Comparison of ENCODE assay signal across 8 cellular contexts in the genomic region with DNA sequence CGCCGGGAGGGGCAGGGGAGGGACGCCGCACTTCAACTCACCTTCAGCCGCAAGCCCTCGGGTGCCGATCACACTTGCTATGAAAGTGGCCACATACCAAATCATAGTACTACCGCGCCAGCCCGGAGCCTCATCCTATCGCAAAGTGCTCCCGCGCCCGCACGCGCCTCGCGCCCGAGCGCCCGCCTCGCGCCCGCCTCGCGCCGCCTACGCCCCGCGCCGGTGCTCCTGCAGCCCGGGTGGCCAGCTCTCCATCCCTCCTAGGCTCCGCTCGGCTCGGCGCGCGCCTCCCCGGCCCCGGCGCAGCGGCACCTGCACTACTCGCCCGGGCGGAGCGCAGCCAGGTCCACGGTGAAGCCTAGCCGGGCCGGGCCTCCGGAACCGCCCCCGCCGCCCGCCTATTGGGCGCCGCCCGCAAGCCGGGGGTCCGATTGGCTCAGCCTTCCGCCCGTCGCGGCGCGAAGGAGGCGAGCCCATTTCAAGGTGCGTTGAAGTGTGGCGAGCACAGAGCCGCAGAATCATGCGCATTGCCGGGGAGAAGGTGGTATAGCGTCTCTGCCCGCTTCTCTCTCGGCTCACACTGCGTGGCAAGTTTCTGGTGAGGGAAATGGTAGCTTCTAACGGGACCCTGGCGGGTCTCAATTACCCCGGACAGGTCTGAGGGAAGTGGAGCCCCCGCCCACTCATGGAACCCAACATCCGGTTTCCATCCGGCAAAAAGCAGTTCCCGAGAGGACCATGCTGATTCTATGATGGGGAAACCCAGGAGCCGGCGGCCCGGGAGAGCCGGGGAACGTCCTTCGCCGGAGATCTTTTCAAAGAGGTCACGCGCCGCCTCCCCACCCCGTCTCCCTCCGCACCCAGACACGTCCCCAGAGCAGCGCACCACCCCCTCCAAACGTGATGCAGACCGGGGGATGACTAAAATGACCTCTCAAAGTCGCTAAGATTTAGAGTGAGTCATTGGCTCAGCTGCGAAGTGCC.
A peak's percentile ranks its signal among the peaks of the same experiment; 100 is the strongest.
DNase-seq lines count a peak whose midpoint lies in the region; ATAC-seq and TF ChIP-seq lines count a peak whose summit lies in the region.

A gene with protein sequence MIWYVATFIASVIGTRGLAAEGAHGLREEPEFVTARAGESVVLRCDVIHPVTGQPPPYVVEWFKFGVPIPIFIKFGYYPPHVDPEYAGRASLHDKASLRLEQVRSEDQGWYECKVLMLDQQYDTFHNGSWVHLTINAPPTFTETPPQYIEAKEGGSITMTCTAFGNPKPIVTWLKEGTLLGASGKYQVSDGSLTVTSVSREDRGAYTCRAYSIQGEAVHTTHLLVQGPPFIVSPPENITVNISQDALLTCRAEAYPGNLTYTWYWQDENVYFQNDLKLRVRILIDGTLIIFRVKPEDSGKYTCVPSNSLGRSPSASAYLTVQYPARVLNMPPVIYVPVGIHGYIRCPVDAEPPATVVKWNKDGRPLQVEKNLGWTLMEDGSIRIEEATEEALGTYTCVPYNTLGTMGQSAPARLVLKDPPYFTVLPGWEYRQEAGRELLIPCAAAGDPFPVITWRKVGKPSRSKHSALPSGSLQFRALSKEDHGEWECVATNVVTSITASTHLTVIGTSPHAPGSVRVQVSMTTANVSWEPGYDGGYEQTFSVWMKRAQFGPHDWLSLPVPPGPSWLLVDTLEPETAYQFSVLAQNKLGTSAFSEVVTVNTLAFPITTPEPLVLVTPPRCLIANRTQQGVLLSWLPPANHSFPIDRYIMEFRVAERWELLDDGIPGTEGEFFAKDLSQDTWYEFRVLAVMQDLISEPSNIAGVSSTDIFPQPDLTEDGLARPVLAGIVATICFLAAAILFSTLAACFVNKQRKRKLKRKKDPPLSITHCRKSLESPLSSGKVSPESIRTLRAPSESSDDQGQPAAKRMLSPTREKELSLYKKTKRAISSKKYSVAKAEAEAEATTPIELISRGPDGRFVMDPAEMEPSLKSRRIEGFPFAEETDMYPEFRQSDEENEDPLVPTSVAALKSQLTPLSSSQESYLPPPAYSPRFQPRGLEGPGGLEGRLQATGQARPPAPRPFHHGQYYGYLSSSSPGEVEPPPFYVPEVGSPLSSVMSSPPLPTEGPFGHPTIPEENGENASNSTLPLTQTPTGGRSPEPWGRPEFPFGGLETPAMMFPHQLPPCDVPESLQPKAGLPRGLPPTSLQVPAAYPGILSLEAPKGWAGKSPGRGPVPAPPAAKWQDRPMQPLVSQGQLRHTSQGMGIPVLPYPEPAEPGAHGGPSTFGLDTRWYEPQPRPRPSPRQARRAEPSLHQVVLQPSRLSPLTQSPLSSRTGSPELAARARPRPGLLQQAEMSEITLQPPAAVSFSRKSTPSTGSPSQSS (N-terminal part only) (minus strand): TSS at position 319 of the 984 bp plus-strand sequence. CDS start 214 bp downstream, at position 105.

- peaks cover 42% of the 10 kb centered on the region for H3K27me3 ChIP-seq in mucosa of stomach (ENCODE audit: control insufficient read depth, insufficient read depth, low read length)

- ATAC-seq in GM18909 (IDR thresholded peaks at IDR 0.05; ENCODE audit: poor library complexity, unreplicated experiment) (peak; percentile 99), HG03159 (IDR thresholded peaks at IDR 0.05; ENCODE audit: unreplicated experiment) (peak; percentile 99)

- H3K4me3 ChIP-seq in mucosa of stomach (ENCODE audit: low read length): peak within 1 kb of the TSS; percentile 58

- no peak for TF ChIP-seq POLR2A in erythroblast (IDR thresholded peaks at IDR 0.05; ENCODE audit: low read length)

- H3K4me1 ChIP-seq in mucosa of stomach (ENCODE audit: control insufficient read depth, insufficient read depth, low read length): peaks cover 19% of the 10 kb centered on the region

- no peaks in the 10 kb centered on the region for H3K9me3 ChIP-seq in mucosa of stomach (ENCODE audit: control insufficient read depth, low read length)

- DNase-seq in AG08395 (ENCODE audit: low spot score) (peak; percentile 99), NCI-H526 treated with DMSO at 0.1 percent for 48 hours (lab: John Stamatoyannopoulos, UW) (peak; percentile 98), erythroblast (lab: John Stamatoyannopoulos, UW) (peak; percentile 29 to 65)
- peak; percentile 97 for DNase-seq in activated T-cell treated with anti-CD3 and anti-CD28 coated beads, Interleukin-2, amount 50 U/mL, for 1 hour
- peak; percentile 94 for DNase-seq in stimulated activated CD8-positive, alpha-beta memory T cell treated with anti-CD3 and anti-CD28 coated beads, Interleukin-4, amount 100 ng/mL, for 48 hours

- H3K9ac ChIP-seq in mucosa of stomach (ENCODE audit: low read length): peak within 1 kb of the TSS; percentile 62

- no peaks in the 10 kb centered on the region for H3K36me3 ChIP-seq in mucosa of stomach (ENCODE audit: control insufficient read depth, insufficient read depth, low read length)

Comparison
In these comparisons a context has a peak if more than half of its experiments do, and no peak if none do; other contexts are left out.
1. Peak in every context shown above with its lines: DNase-seq, ATAC-seq and H3K4me3 ChIP-seq.
2. DNase-seq: peak in every context shown above with its lines; median percentile 99 in AG08395; 98 in NCI-H526 treated with DMSO at 0.1 percent for 48 hours; 97 in activated T-cell treated with anti-CD3 and anti-CD28 coated beads, Interleukin-2, amount 50 U/mL, for 1 hour; 94 in stimulated activated CD8-positive, alpha-beta memory T cell treated with anti-CD3 and anti-CD28 coated beads, Interleukin-4, amount 100 ng/mL, for 48 hours; 47 in erythroblast.